18 cellular contexts compared by ENCODE assay signal in genomic region chr16:87093804-87094203, GRCh38.
DNase-seq lines count a peak whose midpoint lies in the region; ATAC-seq and TF ChIP-seq lines count a peak whose summit lies in the region.
"Had no signal": no experiment of that assay in that cellular context is flagged by ENCODE, and none has a peak within 500 bp of the region (broad histone marks: within the 10 kb centered on the region; RNA-seq: fewer than 3 reads in every experiment).

No MANE protein-coding gene starts in this region.

- DNase-seq in NT2/D1 (ENCODE audit: low read depth, low spot score) (no peak), endodermal cell (no peak), nephron progenitor cell (no peak), GM03348 (ENCODE audit: low spot score) (no peak), DMS 273 treated with DMSO at 0.1 percent for 48 hours (lab: John Stamatoyannopoulos, UW) (no peak)
- no peak for DNase-seq in stimulated activated naive CD4-positive, alpha-beta T cell treated with Interleukin-2 at 50 U/mL for 16 hours (lab: John Stamatoyannopoulos, UW)
- DNase-seq: 8988T; CD4-positive, alpha-beta memory T cell; DMS53; DND-41; EL; GM23248; H9 had no signal

- peaks cover 5% of the 10 kb centered on the region for H3K9me3 Mint-ChIP-seq in endodermal cell
- peaks cover 11% of the 10 kb centered on the region for H3K9me3 Mint-ChIP-seq in nephron progenitor cell
- H3K9me3 Mint-ChIP-seq: CD4-positive, alpha-beta memory T cell; H9; IgD-negative memory B cell had no signal

- H3K9me3 ChIP-seq in NT2/D1 (ENCODE audit: insufficient read depth, low read length): no peaks in the 10 kb centered on the region
- no peaks in the 10 kb centered on the region for H3K9me3 ChIP-seq in endodermal cell (ENCODE audit: control insufficient read depth, low read length)
- H3K9me3 ChIP-seq: BLaER1 had no signal

- H3K36me3 Mint-ChIP-seq in endodermal cell (ENCODE audit: low read depth) (no peaks in the 10 kb centered on the region), nephron progenitor cell (ENCODE audit: low read depth) (no peaks in the 10 kb centered on the region)
- H3K36me3 Mint-ChIP-seq: CD14-positive monocyte; CD4-positive, alpha-beta memory T cell had no signal

- H3K36me3 ChIP-seq in NT2/D1 (ENCODE audit: insufficient read depth, insufficient read length, low read length) (no peaks in the 10 kb centered on the region), endodermal cell (ENCODE audit: control insufficient read depth, insufficient read depth, low read length) (no peaks in the 10 kb centered on the region)
- H3K36me3 ChIP-seq: BLaER1 had no signal

- 93 to 100% methylated on average over 4 to 11 of the region's 11 CpGs for WGBS in endodermal cell (ENCODE audit: insufficient coverage in 1 of 2, insufficient read length in 1 of 2), 2 experiments

- H3K27me3 Mint-ChIP-seq in endodermal cell (ENCODE audit: insufficient read depth) (peaks cover 24% of the 10 kb centered on the region), nephron progenitor cell (ENCODE audit: low read depth, poor library complexity) (no peaks in the 10 kb centered on the region)

- H3K9ac ChIP-seq in NT2/D1 (ENCODE audit: insufficient read length, low read depth) (peak overlapping the region; percentile 23), endodermal cell (ENCODE audit: extremely low read depth, low read length, poor library complexity, severe bottlenecking) (no peak overlapping the region)
- H3K9ac ChIP-seq: BLaER1, GM23248 had no signal

- H3K4me1 Mint-ChIP-seq in endodermal cell (peaks cover 44% of the 10 kb centered on the region), nephron progenitor cell (peaks cover 66% of the 10 kb centered on the region)
- H3K4me1 Mint-ChIP-seq: CD14-positive monocyte; CD4-positive, alpha-beta memory T cell had no signal

- H3K27me3 ChIP-seq in NT2/D1 (ENCODE audit: insufficient read depth, insufficient read length): peaks cover 23% of the 10 kb centered on the region
- H3K27me3 ChIP-seq in endodermal cell (ENCODE audit: control insufficient read depth, insufficient read depth, low read length, poor library complexity, severe bottlenecking): peaks cover 10% of the 10 kb centered on the region
- H3K27me3 ChIP-seq: BLaER1 had no signal

- no peak for ATAC-seq in HG02884 (IDR thresholded peaks at IDR 0.05; ENCODE audit: unreplicated experiment)
- ATAC-seq: HepG2 had no signal

- H3K4me1 ChIP-seq in NT2/D1 (ENCODE audit: insufficient read depth, insufficient read length) (peaks cover 9% of the 10 kb centered on the region), endodermal cell (ENCODE audit: control insufficient read depth, insufficient read depth, low read length) (peaks cover 21% of the 10 kb centered on the region)

- TF ChIP-seq CTCF in endodermal cell (conservative IDR thresholded peaks at IDR 0.05) (no peak), nephron progenitor cell (IDR thresholded peaks at IDR 0.05) (no peak)

- H3K27ac Mint-ChIP-seq in endodermal cell (peak overlapping the region; percentile 40), nephron progenitor cell (peak overlapping the region; percentile 96)
- H3K27ac Mint-ChIP-seq: CD14-positive monocyte; CD4-positive, alpha-beta memory T cell; IgD-negative memory B cell had no signal

- H3K27ac ChIP-seq in endodermal cell (ENCODE audit: low read depth, low read length): no peak overlapping the region
- H3K27ac ChIP-seq: BLaER1, GM23248 had no signal

- H3K4me3 ChIP-seq in NT2/D1 (ENCODE audit: insufficient read length, low read depth): no peak overlapping the region
- no peak overlapping the region for H3K4me3 ChIP-seq in endodermal cell (ENCODE audit: low read length)
- H3K4me3 ChIP-seq: BLaER1, GM23248 had no signal

- H3K4me3 Mint-ChIP-seq in endodermal cell: no peak overlapping the region
- H3K4me3 Mint-ChIP-seq in nephron progenitor cell: peak overlapping the region; percentile 49
- H3K4me3 Mint-ChIP-seq: CD14-positive monocyte; CD4-positive, alpha-beta memory T cell; H9 had no signal
